Comparison of ENCODE assay signal across 1 cellular context in genomic region chr16:11309895-11310633, GRCh38.
TF ChIP-seq lines count a peak whose summit lies in the region.

No MANE protein-coding gene starts in this region.

TF ChIP-seq in HepG2, 621 proteins besides CTCF, POLR2A, EP300 and RAD21 (continued from another document and continues in another):
- TF ChIP-seq TFDP2 (CRISPR knock-in tag; IDR thresholded peaks at IDR 0.05) (no peak; the same call in 1 of the 2 replicates), ZNF260 (CRISPR knock-in tag; IDR thresholded peaks at IDR 0.05; ENCODE audit: borderline replicate concordance, low read depth) (peak; percentile 100), HBP1 (CRISPR knock-in tag; IDR thresholded peaks at IDR 0.05; ENCODE audit: low read depth) (peak; percentile 77; the same call in 1 of the 2 replicates), ZNF644 (CRISPR knock-in tag; IDR thresholded peaks at IDR 0.05; ENCODE audit: low read depth) (no peak), ATF4 (CRISPR knock-in tag; IDR thresholded peaks at IDR 0.05) (peak in 1 of 2 experiments; percentile 65; a peak in 2 of 4 replicates), ZNF441 (CRISPR knock-in tag; IDR thresholded peaks at IDR 0.05; ENCODE audit: borderline replicate concordance) (0 out of 2 replicates have a peak, but pooled peaks have one; percentile 42), ARID5B (CRISPR knock-in tag; IDR thresholded peaks at IDR 0.05) (peak; percentile 92), ZNF484 (CRISPR knock-in tag; IDR thresholded peaks at IDR 0.05; ENCODE audit: borderline replicate concordance, low read depth) (no peak; the same call in 1 of the 2 replicates), ZZZ3 (CRISPR knock-in tag; IDR thresholded peaks at IDR 0.05; ENCODE audit: borderline replicate concordance) (no peak), ZNF34 (CRISPR knock-in tag; IDR thresholded peaks at IDR 0.05; ENCODE audit: borderline replicate concordance) (no peak), ZNF253 (CRISPR knock-in tag; IDR thresholded peaks at IDR 0.05; ENCODE audit: borderline replicate concordance) (no peak), ZNF558 (CRISPR knock-in tag; IDR thresholded peaks at IDR 0.05; ENCODE audit: borderline replicate concordance) (no peak), MBNL3 (CRISPR knock-in tag; conservative IDR thresholded peaks at IDR 0.05) (no peak), ZBTB40 (IDR thresholded peaks at IDR 0.05) (no peak), ZBTB40 (CRISPR knock-in tag; IDR thresholded peaks at IDR 0.05) (no peak; the same call in 1 of the 2 replicates), GABPA (IDR thresholded peaks at IDR 0.05; ENCODE audit: low read depth, low read length) (no peak), GABPA (CRISPR knock-in tag; IDR thresholded peaks at IDR 0.05; ENCODE audit: low read depth) (no peak), SMC3 (IDR thresholded peaks at IDR 0.05; ENCODE audit: low read length) (no peak), THRA (CRISPR knock-in tag; IDR thresholded peaks at IDR 0.05; ENCODE audit: borderline replicate concordance) (peak; percentile 58; the same call in 1 of the 2 replicates), TBL1XR1 (IDR thresholded peaks at IDR 0.05; ENCODE audit: borderline replicate concordance, low read length, partially characterized antibody) (peak; percentile 67), ZNF768 (CRISPR knock-in tag; IDR thresholded peaks at IDR 0.05) (no peak; the same call in 1 of the 2 replicates), ZNF670 (CRISPR knock-in tag; IDR thresholded peaks at IDR 0.05; ENCODE audit: borderline replicate concordance) (peak; percentile 84; the same call in 1 of the 2 replicates), NPAS2 (CRISPR knock-in tag; IDR thresholded peaks at IDR 0.05; ENCODE audit: borderline replicate concordance) (no peak), FOSL2 (CRISPR knock-in tag; IDR thresholded peaks at IDR 0.05) (no peak; the same call in none of the 2 replicates), STAG1 (CRISPR knock-in tag; IDR thresholded peaks at IDR 0.05) (no peak), ZNF24 (IDR thresholded peaks at IDR 0.05) (no peak), ARID2 (CRISPR knock-in tag; IDR thresholded peaks at IDR 0.05; ENCODE audit: borderline replicate concordance) (no peak), LRRFIP1 (CRISPR knock-in tag; conservative IDR thresholded peaks at IDR 0.05) (no peak)
